9 cellular contexts compared by ENCODE assay signal in the genomic region with DNA sequence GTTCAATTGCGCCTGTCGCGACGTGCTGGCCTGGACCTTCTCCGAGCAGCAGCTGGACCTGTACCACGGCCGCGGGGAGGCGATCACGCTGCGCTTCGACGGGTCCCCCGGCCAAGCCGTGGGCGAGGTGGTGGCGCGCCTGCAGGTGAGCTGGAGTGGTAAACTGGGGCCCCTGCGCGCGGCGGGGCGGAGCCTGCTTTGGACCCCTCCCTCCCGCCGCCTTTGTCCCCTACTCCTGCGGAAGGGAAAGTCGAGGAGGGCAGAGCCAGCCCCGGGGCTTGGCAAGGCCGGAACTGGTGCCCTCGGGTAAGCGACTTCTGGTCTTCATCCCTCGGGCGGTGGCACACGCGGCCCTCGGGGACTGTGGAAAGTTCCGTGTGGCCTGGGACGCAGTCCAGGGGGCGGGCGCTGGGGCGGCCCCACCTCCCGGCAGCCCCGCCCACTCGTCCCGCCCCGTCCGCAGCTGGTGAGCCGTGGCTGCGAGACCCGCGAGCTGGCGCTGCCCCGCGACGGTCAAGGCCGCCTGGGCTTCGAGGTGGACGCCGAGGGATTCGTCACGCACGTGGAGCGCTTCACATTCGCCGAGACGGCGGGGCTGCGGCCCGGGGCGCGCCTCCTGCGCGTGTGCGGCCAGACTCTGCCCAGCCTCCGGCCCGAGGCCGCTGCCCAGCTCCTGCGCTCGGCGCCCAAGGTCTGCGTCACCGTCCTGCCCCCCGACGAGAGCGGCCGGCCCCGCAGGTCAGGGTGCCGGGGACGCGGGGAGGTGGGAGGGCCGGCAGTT. TPM values are rescaled to one million over a fixed set of nuclear protein-coding genes. Genes with fewer than 3 reads are reported as not detected.
DNase-seq lines count a peak whose midpoint lies in the region; ATAC-seq and TF ChIP-seq lines count a peak whose summit lies in the region.
"Had no signal": no experiment of that assay in that cellular context is flagged by ENCODE, and none has a peak within 500 bp of the region (broad histone marks: within the 10 kb centered on the region; RNA-seq: fewer than 3 reads in every experiment).

No MANE protein-coding gene starts in this region.

- POLR2A ChIA-PET in BJ (lab: Charles Lee) = no interaction called here
- POLR2A ChIA-PET in SK-N-SH (lab: Yijun Ruan, JAX) = interaction anchor here (1.1 to 1.2 kb wide), 2 partner anchors 9 to 14 kb away, joined by 3 read pairs; partner anchors contain the start of gene SIPA1

- 57% methylated on average over 33 of the region's 91 CpGs for WGBS in SK-N-SH (ENCODE audit: low lambda C conversion rate)

- no peak for TF ChIP-seq EP300 in SK-N-SH (IDR thresholded peaks at IDR 0.05; ENCODE audit: borderline replicate concordance in 1 of 2, low read depth in 1 of 2, low read length in 1 of 2)

- H3K9ac ChIP-seq in SK-N-SH = no peak overlapping the region

- no peak overlapping the region for H3K4me2 ChIP-seq in SK-N-SH

- H2AFZ ChIP-seq in SK-N-SH (ENCODE audit: low read depth) = no peak overlapping the region

- H3K27me3 ChIP-seq in BJ (ENCODE audit: control insufficient read depth, insufficient read depth, low read length) (no peaks in the 10 kb centered on the region), SK-N-SH (ENCODE audit: insufficient read depth) (no peaks in the 10 kb centered on the region)

- H3K36me3 ChIP-seq in BJ (ENCODE audit: control insufficient read depth, insufficient read depth, low read length) (peaks cover 18% of the 10 kb centered on the region), SK-N-SH (replicated peaks in 1 of 2; ENCODE audit: control insufficient read depth in 1 of 2, insufficient read depth in 2 of 2, low read length in 1 of 2) (peaks cover 8 to 10% of the 10 kb centered on the region in 2 experiments)

- intact Hi-C loops in head of caudate nucleus (cut with DNase I) = no loop called here

- TF ChIP-seq RAD21 in SK-N-SH (IDR thresholded peaks at IDR 0.05; ENCODE audit: low read length) = no peak

- no peaks in the 10 kb centered on the region for H3K9me3 ChIP-seq in SK-N-SH

- TF ChIP-seq CTCF in BJ (IDR thresholded peaks at IDR 0.05; ENCODE audit: insufficient read depth, low read depth, low read length) = no peak
- 0 out of 2 replicates have a peak, but pooled peaks have one; percentile 6 for TF ChIP-seq CTCF in SK-N-SH (IDR thresholded peaks at IDR 0.05)
- TF ChIP-seq CTCF in omental fat pad (IDR thresholded peaks at IDR 0.05) = no peak

- no peaks in the 10 kb centered on the region for H3K79me2 ChIP-seq in SK-N-SH (ENCODE audit: insufficient read depth)

- CTCF ChIA-PET in BJ (lab: Yijun Ruan, JAX) = interaction anchor here (1.3 to 1.8 kb wide), 3 partner anchors 9 to 21 kb away, joined by 3 to 4 read pairs (median 3); no protein-coding TSS in a partner anchor
- CTCF ChIA-PET in SK-N-SH (lab: Yijun Ruan, JAX) = interaction anchor here (0.6 to 4.3 kb wide), 4 partner anchors 9 to 203 kb away, joined by 3 to 17 read pairs (median 5); partner anchors contain the start of gene SIPA1

- peak; percentile 50 for ATAC-seq in omental fat pad (ENCODE audit: low FRiP score)
- no peak for ATAC-seq in GM18873 (IDR thresholded peaks at IDR 0.05; ENCODE audit: low FRiP score, unreplicated experiment)

- no peaks in the 10 kb centered on the region for H3K9me2 ChIP-seq in SK-N-SH

- H3K4me3 ChIP-seq in BJ (ENCODE audit: low read depth, low read length) = peak overlapping the region; percentile 9; the same call in 1 of the 2 replicates
- peak overlapping the region; percentile 19 to 39; a peak in 2 of 4 replicates for H3K4me3 ChIP-seq in SK-N-SH (ENCODE audit: low read depth in 2 of 2, low read length in 1 of 2)

- no peak overlapping the region; a peak in 1 of 4 replicates for H3K27ac ChIP-seq in SK-N-SH (ENCODE audit: low read depth in 2 of 2, low read length in 1 of 2)

- peaks cover 26% of the 10 kb centered on the region for H3F3A ChIP-seq in SK-N-SH (replicated peaks; ENCODE audit: insufficient read depth)

- no peaks in the 10 kb centered on the region for H4K20me1 ChIP-seq in SK-N-SH (ENCODE audit: insufficient read depth)

- peaks cover 2 to 10% of the 10 kb centered on the region in 2 experiments; a peak in 2 of 4 replicates for H3K4me1 ChIP-seq in SK-N-SH (ENCODE audit: control insufficient read depth in 1 of 2, insufficient read depth in 2 of 2, low read depth in 1 of 2, low read length in 1 of 2)

- DNase-seq in BJ (ENCODE audit: low read depth) (no peak), SK-N-SH (peak; percentile 94), head of caudate nucleus (peak in 38 of 42 donors; percentile 27 to 87 (median 66)), omental fat pad (ENCODE audit: low spot score) (no peak), epidermal melanocyte (ENCODE audit: insufficient read length, low spot score) (no peak), NCI-H510A (lab: John Stamatoyannopoulos, UW) (no peak), NCI-H2171 (lab: John Stamatoyannopoulos, UW) (no peak)
- DNase-seq: NCI-H510A treated with DMSO at 0.1 percent for 48 hours had no signal

TF ChIP-seq in SK-N-SH, 30 proteins besides CTCF, POLR2A, EP300 and RAD21:
- peak; percentile 36; the same call in 1 of the 2 replicates for TF ChIP-seq NRF1 (IDR thresholded peaks at IDR 0.05; ENCODE audit: low read depth, low read length)
- no peak for TF ChIP-seq ELF1 (IDR thresholded peaks at IDR 0.05)
- TF ChIP-seq, protein P1, sequence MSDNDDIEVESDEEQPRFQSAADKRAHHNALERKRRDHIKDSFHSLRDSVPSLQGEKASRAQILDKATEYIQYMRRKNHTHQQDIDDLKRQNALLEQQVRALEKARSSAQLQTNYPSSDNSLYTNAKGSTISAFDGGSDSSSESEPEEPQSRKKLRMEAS (IDR thresholded peaks at IDR 0.05; ENCODE audit: low read depth) = peak; percentile 60; the same call in 1 of the 2 replicates
- TF ChIP-seq USF2 (IDR thresholded peaks at IDR 0.05; ENCODE audit: borderline replicate concordance, low read depth, low read length) = no peak
TF ChIP-seq in SK-N-SH: peak in this region for 2.

RNA-seq across cellular contexts. Expression of gene SIPA1, which starts 9.2 kb away (rescaled TPM):
- polyA plus RNA-seq in BJ (2011; rRNA removed) = 13.4 and 21.6 TPM in 2 replicates
- polyA minus RNA-seq in BJ (2011; rRNA and poly(A)+ RNA removed) = 19.5 and 34.3 TPM in 2 replicates
- polyA plus RNA-seq in SK-N-SH (2012; rRNA removed) = 15.1 and 18.7 TPM in 2 replicates
- 6.6 and 12.1 TPM in 2 replicates for polyA plus RNA-seq in SK-N-SH (2012; cell fraction: cytosol; rRNA removed)
- 31.5 and 61.6 TPM in 2 replicates for polyA plus RNA-seq in SK-N-SH (2012; cell fraction: nucleus; rRNA removed)
- total RNA-seq in omental fat pad = 10 to 100 TPM; 19.3 to 60.5 (median 33.3) TPM

RNA-seq across cellular contexts. Expression of gene RELA, which starts 15.6 kb away (rescaled TPM):
- polyA plus RNA-seq in BJ (2011; rRNA removed) (27.6 and 46.2 TPM in 2 replicates), SK-N-SH (2012; rRNA removed) (28.1 and 49.5 TPM in 2 replicates)
- 31.1 and 36.4 TPM in 2 replicates for polyA minus RNA-seq in BJ (2011; rRNA and poly(A)+ RNA removed)
- polyA plus RNA-seq in SK-N-SH (2012; cell fraction: cytosol; rRNA removed) = 26.3 and 37.8 TPM in 2 replicates
- polyA plus RNA-seq in SK-N-SH (2012; cell fraction: nucleus; rRNA removed) = 129 and 139 TPM in 2 replicates
- total RNA-seq in omental fat pad = 10 to 100 TPM; 37.8 to 72.7 (median 46.8) TPM

RNA-seq across cellular contexts. Expression of gene PCNX3, which starts 31.5 kb away (rescaled TPM):
- polyA plus RNA-seq in BJ (2011; rRNA removed) = 9.8 and 19.7 TPM in 2 replicates
- 25.0 and 25.7 TPM in 2 replicates for polyA minus RNA-seq in BJ (2011; rRNA and poly(A)+ RNA removed)
- polyA plus RNA-seq in SK-N-SH (2012; rRNA removed) = 23.8 and 33.7 TPM in 2 replicates
- 7.5 and 14.8 TPM in 2 replicates for polyA plus RNA-seq in SK-N-SH (2012; cell fraction: cytosol; rRNA removed)
- 88.7 and 115 TPM in 2 replicates for polyA plus RNA-seq in SK-N-SH (2012; cell fraction: nucleus; rRNA removed)
- 10 to 100 TPM; 15.8 to 25.1 (median 20.7) TPM for total RNA-seq in omental fat pad

RNA-seq across cellular contexts. Expression of gene MAP3K11, which starts 33.1 kb away (rescaled TPM):
- polyA plus RNA-seq in BJ (2011; rRNA removed) (11.7 and 18.1 TPM in 2 replicates), SK-N-SH (2012; rRNA removed) (28.9 and 31.1 TPM in 2 replicates)
- 14.3 and 18.0 TPM in 2 replicates for polyA minus RNA-seq in BJ (2011; rRNA and poly(A)+ RNA removed)
- polyA plus RNA-seq in SK-N-SH (2012; cell fraction: cytosol; rRNA removed) = 10.6 and 16.9 TPM in 2 replicates
- 63.4 and 87.5 TPM in 2 replicates for polyA plus RNA-seq in SK-N-SH (2012; cell fraction: nucleus; rRNA removed)
- 10 to 100 TPM; 29.6 to 69.5 (median 44.8) TPM for total RNA-seq in omental fat pad

RNA-seq across cellular contexts. Expression of gene KCNK7, which starts 51.5 kb away (rescaled TPM):
- polyA plus RNA-seq in BJ (2011; rRNA removed) = 0.06 and 0.07 TPM in 2 replicates
- polyA minus RNA-seq in BJ (2011; rRNA and poly(A)+ RNA removed) = not detected in 2 replicates
- polyA plus RNA-seq in SK-N-SH (2012; rRNA removed) = 0.34 and 0.58 TPM in 2 replicates
- polyA plus RNA-seq in SK-N-SH (2012; cell fraction: cytosol; rRNA removed) = 0.09 and 0.26 TPM in 2 replicates
- polyA plus RNA-seq in SK-N-SH (2012; cell fraction: nucleus; rRNA removed) = 1.4 and 3.2 TPM in 2 replicates
- total RNA-seq in omental fat pad = 1 to 10 TPM in 3 of 4 donors, not detected in 1; 1.1 to 1.7 (median 1.5) TPM

Comparison
In these comparisons a context has a peak if more than half of its experiments do, and no peak if none do; other contexts are left out.
1. DNase-seq: peak in SK-N-SH (single experiment) and head of caudate nucleus (38 of 42); none in BJ (single experiment), omental fat pad (single experiment), epidermal melanocyte (single experiment), NCI-H510A (single experiment) and NCI-H2171 (single experiment).